Comparison of ENCODE assay signal across 9 cellular contexts in the genomic region with DNA sequence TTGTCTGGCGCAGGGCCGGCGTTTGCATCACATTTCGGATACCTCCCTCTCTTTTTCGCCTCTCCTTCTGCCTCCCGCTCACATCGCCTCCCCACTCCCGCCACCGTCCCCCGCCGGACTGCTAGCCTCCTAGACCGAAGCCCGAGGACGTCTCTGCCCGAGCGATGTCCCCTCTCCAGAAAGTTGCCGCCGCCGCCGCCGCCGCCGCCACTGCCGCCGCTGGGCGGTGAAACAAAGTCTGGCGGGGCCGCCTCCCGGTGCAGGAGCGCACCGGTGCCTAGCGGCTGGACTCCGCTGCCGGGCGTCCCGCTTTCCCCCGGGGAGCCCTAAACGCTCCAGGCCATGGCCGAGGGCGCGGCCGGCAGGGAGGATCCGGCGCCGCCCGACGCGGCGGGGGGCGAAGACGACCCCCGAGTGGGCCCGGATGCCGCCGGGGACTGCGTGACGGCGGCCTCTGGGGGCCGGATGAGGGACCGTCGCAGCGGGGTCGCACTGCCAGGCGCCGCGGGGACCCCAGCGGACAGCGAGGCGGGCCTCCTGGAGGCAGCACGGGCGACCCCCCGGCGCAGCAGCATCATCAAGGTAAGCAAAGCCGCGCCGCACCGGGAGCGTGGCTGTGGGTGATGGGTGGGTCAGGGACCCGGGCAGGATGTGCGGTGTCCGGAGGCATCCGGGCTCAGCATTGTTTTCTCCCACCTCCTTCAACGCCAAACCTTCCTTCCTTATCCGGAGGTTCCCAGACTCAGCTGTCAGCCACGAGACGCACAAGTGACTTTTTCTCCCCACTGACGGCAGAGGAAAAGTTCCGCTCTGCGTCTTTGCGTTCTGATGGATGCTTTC. TPM values are rescaled to one million over a fixed set of nuclear protein-coding genes. Genes with fewer than 3 reads are reported as not detected.
DNase-seq lines count a peak whose midpoint lies in the region; ATAC-seq and TF ChIP-seq lines count a peak whose summit lies in the region.
"Had no signal": no experiment of that assay in that cellular context is flagged by ENCODE, and none has a peak within 500 bp of the region (broad histone marks: within the 10 kb centered on the region; RNA-seq: fewer than 3 reads in every experiment).

No MANE protein-coding gene starts in this region.

- H3K27me3 Mint-ChIP-seq in CD8-positive, alpha-beta T cell (ENCODE audit: low read depth) = no peaks in the 10 kb centered on the region
- peaks cover 41% of the 10 kb centered on the region for H3K27me3 Mint-ChIP-seq in IgD-negative memory B cell
- H3K27me3 Mint-ChIP-seq in activated T-helper 1 cell treated with anti-CD3 and anti-CD28 coated beads, Interleukin-12 subunit alpha, Interleukin-12 subunit beta, Interleukin-2, Interleukin-4 antibody, amounts not matched to agents 30 ng/mL and 10 ng/mL and 1 ng/mL, durations not matched to agents 14 hours and 24 hours and 36 hours (ENCODE audit: insufficient read depth) = peaks cover 25% of the 10 kb centered on the region

- H3K4me3 ChIP-seq in CD8-positive, alpha-beta T cell (ENCODE audit: low read depth, low read length) = peak overlapping the region; percentile 67
- H3K4me3 ChIP-seq in fibroblast of pulmonary artery (replicated peaks; ENCODE audit: low read depth, low read length) = peak overlapping the region; percentile 73
- H3K4me3 ChIP-seq in neuron (ENCODE audit: low read length) = peak overlapping the region; percentile 62

- no peaks in the 10 kb centered on the region for H3K9me3 Mint-ChIP-seq in CD8-positive, alpha-beta T cell
- no peaks in the 10 kb centered on the region for H3K9me3 Mint-ChIP-seq in IgD-negative memory B cell
- no peaks in the 10 kb centered on the region for H3K9me3 Mint-ChIP-seq in activated T-helper 1 cell treated with anti-CD3 and anti-CD28 coated beads, Interleukin-12 subunit alpha, Interleukin-12 subunit beta, Interleukin-2, Interleukin-4 antibody, amounts not matched to agents 30 ng/mL and 10 ng/mL and 1 ng/mL, durations not matched to agents 14 hours and 24 hours and 36 hours

- H3K4me1 Mint-ChIP-seq in CD8-positive, alpha-beta T cell (ENCODE audit: low read depth) = peaks cover 49% of the 10 kb centered on the region
- H3K4me1 Mint-ChIP-seq in IgD-negative memory B cell = peaks cover 6 to 16% (median 14%) of the 10 kb centered on the region in 3 donors
- peaks cover 38% of the 10 kb centered on the region for H3K4me1 Mint-ChIP-seq in activated T-helper 1 cell treated with anti-CD3 and anti-CD28 coated beads, Interleukin-12 subunit alpha, Interleukin-12 subunit beta, Interleukin-2, Interleukin-4 antibody, amounts not matched to agents 30 ng/mL and 10 ng/mL and 1 ng/mL, durations not matched to agents 14 hours and 24 hours and 36 hours (ENCODE audit: low read depth)

- peak overlapping the region; percentile 99 for H2AFZ ChIP-seq in neuron (ENCODE audit: low read depth, low read length)

- peak; percentile 51 for TF ChIP-seq CTCF in CD8-positive, alpha-beta T cell (IDR thresholded peaks at IDR 0.05)
- no peak for TF ChIP-seq CTCF in fibroblast of pulmonary artery (IDR thresholded peaks at IDR 0.05; ENCODE audit: low read length, missing control alignments)

- no peaks in the 10 kb centered on the region for H3K36me3 ChIP-seq in CD8-positive, alpha-beta T cell (ENCODE audit: insufficient read depth, low read length)
- H3K36me3 ChIP-seq in neuron (ENCODE audit: insufficient read depth, low read length) = no peaks in the 10 kb centered on the region

- peak; percentile 21 for ATAC-seq in CD8-positive, alpha-beta T cell
- ATAC-seq in GM21381 (IDR thresholded peaks at IDR 0.05; ENCODE audit: unreplicated experiment) = peak; percentile 23

- intact Hi-C loops in CD8-positive, alpha-beta T cell (cut with DNase I, micrococcal nuclease) = loop anchor here (1.0 to 5.0 kb wide), 5 partner anchors 8 to 1166 kb away; a partner anchor contains a TSS
- intact Hi-C loops in activated T-helper 1 cell treated with anti-CD3 and anti-CD28 coated beads, Interleukin-12 subunit alpha, Interleukin-12 subunit beta, Interleukin-2, Interleukin-4 antibody, amounts not matched to agents 30 ng/mL and 10 ng/mL and 1 ng/mL, durations not matched to agents 14 hours and 24 hours and 36 hours (cut with micrococcal nuclease) = loop anchor here (1.0 to 5.0 kb wide), 7 partner anchors 33 to 199 kb away; a partner anchor contains a TSS

- DNase-seq in CD8-positive, alpha-beta T cell = peak in 6 of 7 experiments; percentile 14 to 67 (median 36)
- DNase-seq in activated T-helper 1 cell treated with anti-CD3 and anti-CD28 coated beads, Interleukin-12 subunit alpha, Interleukin-12 subunit beta, Interleukin-2, Interleukin-4 antibody, amounts not matched to agents 30 ng/mL and 10 ng/mL and 1 ng/mL, durations not matched to agents 14 hours and 24 hours and 36 hours (ENCODE audit: low spot score) = peak; percentile 24
- DNase-seq in fibroblast of pulmonary artery (ENCODE audit: low read depth) = peak; percentile 50
- no peak for DNase-seq in SW480 (ENCODE audit: low spot score)
- DNase-seq in NCI-H1048 (lab: John Stamatoyannopoulos, UW) = no peak

- H3K27ac Mint-ChIP-seq in CD8-positive, alpha-beta T cell = peak overlapping the region; percentile 87
- no peak overlapping the region for H3K27ac Mint-ChIP-seq in IgD-negative memory B cell
- no peak overlapping the region for H3K27ac Mint-ChIP-seq in activated T-helper 1 cell treated with anti-CD3 and anti-CD28 coated beads, Interleukin-12 subunit alpha, Interleukin-12 subunit beta, Interleukin-2, Interleukin-4 antibody, amounts not matched to agents 30 ng/mL and 10 ng/mL and 1 ng/mL, durations not matched to agents 14 hours and 24 hours and 36 hours

- POLR2A ChIA-PET in CD8-positive, alpha-beta T cell (lab: Charles Lee) = interaction anchor here (0.7 to 1.9 kb wide), 8 partner anchors 8 to 322 kb away, joined by 3 to 10 read pairs (median 4); a partner anchor contains a TSS

- no peaks in the 10 kb centered on the region for H3K9me3 ChIP-seq in CD8-positive, alpha-beta T cell (ENCODE audit: low read length)
- H3K9me3 ChIP-seq in neuron (ENCODE audit: low read length) = no peaks in the 10 kb centered on the region

- H3K4me1 ChIP-seq in CD8-positive, alpha-beta T cell (ENCODE audit: insufficient read depth, low read length) = peaks cover 52% of the 10 kb centered on the region
- H3K4me1 ChIP-seq in neuron (ENCODE audit: insufficient read depth, low read length) = peaks cover 14% of the 10 kb centered on the region

- no peaks in the 10 kb centered on the region for H3K27me3 ChIP-seq in CD8-positive, alpha-beta T cell (ENCODE audit: insufficient read depth, low read length)
- H3K27me3 ChIP-seq in neuron (ENCODE audit: insufficient read depth, low read length) = peaks cover 36% of the 10 kb centered on the region

- H3K36me3 Mint-ChIP-seq in CD8-positive, alpha-beta T cell = no peaks in the 10 kb centered on the region
- no peaks in the 10 kb centered on the region for H3K36me3 Mint-ChIP-seq in IgD-negative memory B cell
- no peaks in the 10 kb centered on the region for H3K36me3 Mint-ChIP-seq in activated T-helper 1 cell treated with anti-CD3 and anti-CD28 coated beads, Interleukin-12 subunit alpha, Interleukin-12 subunit beta, Interleukin-2, Interleukin-4 antibody, amounts not matched to agents 30 ng/mL and 10 ng/mL and 1 ng/mL, durations not matched to agents 14 hours and 24 hours and 36 hours (ENCODE audit: low read depth)

- peak overlapping the region; percentile 92 for H3K4me3 Mint-ChIP-seq in CD8-positive, alpha-beta T cell
- peak overlapping the region; percentile 86 to 92 (median 88) for H3K4me3 Mint-ChIP-seq in IgD-negative memory B cell
- peak overlapping the region; percentile 92 for H3K4me3 Mint-ChIP-seq in activated T-helper 1 cell treated with anti-CD3 and anti-CD28 coated beads, Interleukin-12 subunit alpha, Interleukin-12 subunit beta, Interleukin-2, Interleukin-4 antibody, amounts not matched to agents 30 ng/mL and 10 ng/mL and 1 ng/mL, durations not matched to agents 14 hours and 24 hours and 36 hours

- CTCF ChIA-PET in CD8-positive, alpha-beta T cell (lab: Charles Lee) = interaction anchor here (1.0 to 1.8 kb wide), 4 partner anchors 13 to 492 kb away, joined by 3 to 13 read pairs (median 4); no protein-coding TSS in a partner anchor

- H3K27ac ChIP-seq in CD8-positive, alpha-beta T cell (ENCODE audit: low read depth, low read length) = peak overlapping the region; percentile 53

RNA-seq across cellular contexts. Expression of a gene that starts 0.6 kb away (rescaled TPM):
- 1 to 10 TPM; 8.2 to 8.3 TPM for total RNA-seq in CD8-positive, alpha-beta T cell
- 0.23 TPM for polyA plus RNA-seq in IgD-negative memory B cell
- total RNA-seq in activated T-helper 1 cell treated with anti-CD3 and anti-CD28 coated beads, Interleukin-12 subunit alpha, Interleukin-12 subunit beta, Interleukin-2, Interleukin-4 antibody, amounts not matched to agents 30 ng/mL and 10 ng/mL and 1 ng/mL, durations not matched to agents 14 hours and 24 hours and 36 hours = 0.62 and 0.78 TPM in 2 replicates

RNA-seq across cellular contexts. Expression of a gene that starts 19.9 kb away (rescaled TPM):
- total RNA-seq in CD8-positive, alpha-beta T cell = not detected
- polyA plus RNA-seq in IgD-negative memory B cell = not detected
- 0.51 TPM in 1 of 2 replicates, not detected in the other for total RNA-seq in activated T-helper 1 cell treated with anti-CD3 and anti-CD28 coated beads, Interleukin-12 subunit alpha, Interleukin-12 subunit beta, Interleukin-2, Interleukin-4 antibody, amounts not matched to agents 30 ng/mL and 10 ng/mL and 1 ng/mL, durations not matched to agents 14 hours and 24 hours and 36 hours
- total RNA-seq: subcutaneous adipose tissue had no signal

Comparison
In these comparisons a context has a peak if more than half of its experiments do, and no peak if none do; other contexts are left out.
1. DNase-seq: peak in CD8-positive, alpha-beta T cell (6 of 7), activated T-helper 1 cell treated with anti-CD3 and anti-CD28 coated beads, Interleukin-12 subunit alpha, Interleukin-12 subunit beta, Interleukin-2, Interleukin-4 antibody, amounts not matched to agents 30 ng/mL and 10 ng/mL and 1 ng/mL, durations not matched to agents 14 hours and 24 hours and 36 hours (single experiment) and fibroblast of pulmonary artery (single experiment); none in SW480 (single experiment) and NCI-H1048 (single experiment).
2. Peak in every context shown above with its lines, with median percentiles within 50 percentile points of each other: H3K4me3 ChIP-seq and H3K4me3 Mint-ChIP-seq.